ENCODE assay signal across 32 cellular contexts in the genomic region with DNA sequence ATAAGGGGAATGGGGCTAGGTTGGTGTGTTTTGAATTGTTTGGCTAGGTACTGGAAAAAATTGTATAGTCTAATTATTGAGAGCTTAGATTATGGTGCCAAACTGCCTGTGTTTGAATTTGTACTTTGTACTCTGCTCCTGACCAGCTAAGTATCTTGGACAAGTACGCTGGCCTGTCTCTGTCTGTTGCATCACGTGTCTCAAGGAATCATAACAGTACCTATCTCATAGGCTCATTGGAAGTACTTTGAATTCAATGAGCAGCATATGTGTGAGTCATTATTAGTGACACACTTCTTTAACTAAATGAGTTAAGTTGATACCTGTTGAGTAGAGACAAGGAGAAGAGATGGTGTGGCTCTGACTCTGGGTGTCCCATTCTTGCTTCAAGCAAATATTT.
A peak's percentile ranks its signal among the peaks of the same experiment; 100 is the strongest.
DNase-seq lines count a peak whose midpoint lies in the region; ATAC-seq and TF ChIP-seq lines count a peak whose summit lies in the region.
"Had no signal": no experiment of that assay in that cellular context is flagged by ENCODE, and none has a peak within 500 bp of the region (broad histone marks: within the 10 kb centered on the region; RNA-seq: fewer than 3 reads in every experiment).

No MANE protein-coding gene starts in this region.

- peaks cover 0 to 4% of the 10 kb centered on the region in 2 donors for H3K36me3 ChIP-seq in left lung
- H3K36me3 ChIP-seq: BLaER1 treated with 17β-estradiol and CSF1 and Interleukin-3, amounts not matched to agents 10 nM and 100 nM; prostate gland; uterus had no signal

- H3K27ac Mint-ChIP-seq in activated T-helper 17 cell treated with anti-CD3 and anti-CD28 coated beads, Interleukin-2, amount 50 U/mL, for 72 hours: no peak overlapping the region
- H3K27ac Mint-ChIP-seq in activated CD4-positive, alpha-beta memory T cell treated with anti-CD3 and anti-CD28 coated beads for 36 hours: no peak overlapping the region
- H3K27ac Mint-ChIP-seq: activated naive CD8-positive, alpha-beta T cell had no signal

- H3K4me1 ChIP-seq in left lung: no peaks in the 10 kb centered on the region
- H3K4me1 ChIP-seq: testis, uterus had no signal

- peak; percentile 20 for DNase-seq in HPDE6-E6E7 (ENCODE audit: extremely low spot score)
- peak; percentile 31 for DNase-seq in epithelial cell of proximal tubule (ENCODE audit: low read depth)
- no peak for DNase-seq in left lung
- no peak for DNase-seq in COLO668 (lab: John Stamatoyannopoulos, UW; ENCODE audit: unreplicated experiment)
- DNase-seq in GM13976 (ENCODE audit: low spot score): no peak
- no peak for DNase-seq in DMS 273 treated with DMSO at 0.1 percent for 48 hours (lab: John Stamatoyannopoulos, UW)
- no peak for DNase-seq in activated CD4-positive, alpha-beta memory T cell treated with anti-CD3 and anti-CD28 coated beads for 36 hours
- DNase-seq: activated CD8-positive, alpha-beta memory T cell treated with anti-CD3 and anti-CD28 coated beads, Interleukin-2, amount 50 U/mL, for 4 hours; aorta; central memory CD4-positive, alpha-beta T cell; COR-L47; dermis blood vessel endothelial cell; DND-41; GOT3; islet precursor cell; KBM-7; mesendoderm; MM.1S; NCI-H2029 treated with DMSO at 0.1 percent for 48 hours; NCI-H226; NCI-H69; SIG-M5; stimulated activated naive CD4-positive, alpha-beta T cell treated with Interleukin-2 at 50 U/mL for 16 hours; SW 1271; T-helper 9 cell; testis; uterus; WERI-Rb-1 had no signal

- H3K36me3 Mint-ChIP-seq in activated T-helper 17 cell treated with anti-CD3 and anti-CD28 coated beads, Interleukin-2, amount 50 U/mL, for 72 hours (ENCODE audit: low read depth): no peaks in the 10 kb centered on the region
- no peaks in the 10 kb centered on the region for H3K36me3 Mint-ChIP-seq in activated CD4-positive, alpha-beta memory T cell treated with anti-CD3 and anti-CD28 coated beads for 36 hours
- H3K36me3 Mint-ChIP-seq: activated naive CD8-positive, alpha-beta T cell had no signal

- peak; percentile 49 for ATAC-seq in activated T-helper 17 cell treated with anti-CD3 and anti-CD28 coated beads, Interleukin-2, amount 50 U/mL, for 72 hours (replicated peaks)
- peak; percentile 55 for ATAC-seq in left lung

- no peaks in the 10 kb centered on the region for H3K9me3 Mint-ChIP-seq in activated T-helper 17 cell treated with anti-CD3 and anti-CD28 coated beads, Interleukin-2, amount 50 U/mL, for 72 hours
- no peaks in the 10 kb centered on the region for H3K9me3 Mint-ChIP-seq in activated CD4-positive, alpha-beta memory T cell treated with anti-CD3 and anti-CD28 coated beads for 36 hours

- H3K4me1 Mint-ChIP-seq in activated T-helper 17 cell treated with anti-CD3 and anti-CD28 coated beads, Interleukin-2, amount 50 U/mL, for 72 hours: peaks cover 6% of the 10 kb centered on the region
- no peaks in the 10 kb centered on the region for H3K4me1 Mint-ChIP-seq in activated CD4-positive, alpha-beta memory T cell treated with anti-CD3 and anti-CD28 coated beads for 36 hours (ENCODE audit: low read depth)

- intact Hi-C loops in left lung (cut with DNase I): no loop called here
- intact Hi-C loops in activated CD4-positive, alpha-beta memory T cell treated with anti-CD3 and anti-CD28 coated beads for 36 hours (cut with micrococcal nuclease): no loop called here

- H3K4me3 ChIP-seq in epithelial cell of proximal tubule (ENCODE audit: low read depth, low read length) (no peak overlapping the region), left lung (no peak overlapping the region)
- H3K4me3 ChIP-seq: BLaER1 treated with 17β-estradiol and CSF1 and Interleukin-3, amounts not matched to agents 10 nM and 100 nM; prostate gland; testis; uterus had no signal

- no peaks in the 10 kb centered on the region for H3K9me3 ChIP-seq in left lung
- H3K9me3 ChIP-seq: prostate gland, testis, uterus had no signal

- TF ChIP-seq CTCF in epithelial cell of proximal tubule (conservative IDR thresholded peaks at IDR 0.05; ENCODE audit: low read depth, low read length): no peak
- TF ChIP-seq CTCF in left lung (IDR thresholded peaks at IDR 0.05): no peak
- no peak for TF ChIP-seq CTCF in GM13976 (IDR thresholded peaks at IDR 0.05; ENCODE audit: borderline replicate concordance, control extremely low read depth, extremely low read depth, insufficient read depth, missing control alignments)

- CTCF ChIA-PET in activated CD4-positive, alpha-beta memory T cell treated with anti-CD3 and anti-CD28 coated beads for 36 hours (lab: Charles Lee): no interaction called here

- H3K27me3 Mint-ChIP-seq in activated T-helper 17 cell treated with anti-CD3 and anti-CD28 coated beads, Interleukin-2, amount 50 U/mL, for 72 hours: no peaks in the 10 kb centered on the region
- no peaks in the 10 kb centered on the region for H3K27me3 Mint-ChIP-seq in activated CD4-positive, alpha-beta memory T cell treated with anti-CD3 and anti-CD28 coated beads for 36 hours
- H3K27me3 Mint-ChIP-seq: activated naive CD8-positive, alpha-beta T cell had no signal

- no peaks in the 10 kb centered on the region for H3K27me3 ChIP-seq in left lung
- H3K27me3 ChIP-seq: BLaER1 treated with 17β-estradiol and CSF1 and Interleukin-3, amounts not matched to agents 10 nM and 100 nM; testis; uterus had no signal

- in situ Hi-C loops in GM13976 (cut with MboI; ENCODE audit: low sequenced_read_pairs, unreplicated experiment): no loop called here

- no peak overlapping the region for H3K4me3 Mint-ChIP-seq in activated T-helper 17 cell treated with anti-CD3 and anti-CD28 coated beads, Interleukin-2, amount 50 U/mL, for 72 hours
- H3K4me3 Mint-ChIP-seq in activated CD4-positive, alpha-beta memory T cell treated with anti-CD3 and anti-CD28 coated beads for 36 hours: no peak overlapping the region
- H3K4me3 Mint-ChIP-seq: activated naive CD8-positive, alpha-beta T cell had no signal

- POLR2A ChIA-PET in activated CD4-positive, alpha-beta memory T cell treated with anti-CD3 and anti-CD28 coated beads for 36 hours (lab: Charles Lee): no interaction called here

- no peak overlapping the region for H3K27ac ChIP-seq in left lung
- H3K27ac ChIP-seq: BLaER1 treated with 17β-estradiol and CSF1 and Interleukin-3, amounts not matched to agents 10 nM and 100 nM; prostate gland; testis; uterus; WERI-Rb-1 had no signal

Comparison
In these comparisons a context has a peak if more than half of its experiments do, and no peak if none do; other contexts are left out.
1. DNase-seq: peak in HPDE6-E6E7 (single experiment) and epithelial cell of proximal tubule (single experiment); none in left lung (0 of 2), COLO668 (single experiment), GM13976 (single experiment), DMS 273 treated with DMSO at 0.1 percent for 48 hours (single experiment) and activated CD4-positive, alpha-beta memory T cell treated with anti-CD3 and anti-CD28 coated beads for 36 hours (single experiment).